32 cellular contexts compared by ENCODE assay signal in the genomic region with DNA sequence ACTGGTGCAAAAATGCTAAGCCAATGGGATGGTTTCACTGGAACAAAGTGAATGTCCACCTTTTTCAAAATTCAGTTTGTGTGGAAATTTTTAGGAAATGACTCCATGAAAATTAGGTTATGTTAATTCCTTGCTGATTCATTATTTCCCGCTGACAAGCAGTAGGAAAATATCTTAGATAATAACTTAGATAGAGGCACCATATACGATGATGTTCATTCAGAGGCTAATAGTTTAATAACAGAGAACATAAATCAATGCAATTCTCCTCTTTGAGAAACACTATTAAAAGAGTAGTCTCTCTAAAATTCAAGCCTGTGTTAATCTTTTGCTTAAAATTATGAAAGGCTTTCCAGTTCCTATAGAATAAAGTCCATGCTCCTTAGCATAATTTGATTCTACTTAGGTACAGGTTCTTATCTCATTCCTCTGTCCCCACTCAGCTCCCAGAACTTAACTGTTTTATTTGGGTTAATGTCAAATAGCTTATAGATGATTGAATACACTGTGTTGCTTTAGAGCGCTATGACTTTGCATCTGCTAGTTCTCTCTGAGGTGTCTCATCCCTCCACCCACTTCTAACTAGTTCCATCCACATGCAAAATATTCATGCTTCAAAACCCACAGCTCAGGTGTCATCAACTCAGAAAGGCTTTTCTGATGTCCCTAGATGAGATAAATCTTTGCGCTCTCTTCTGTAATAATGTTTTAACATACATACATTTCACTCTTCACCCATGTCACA.
DNase-seq lines count a peak whose midpoint lies in the region; ATAC-seq, FAIRE-seq and TF ChIP-seq lines count a peak whose summit lies in the region.
"Had no signal": no experiment of that assay in that cellular context is flagged by ENCODE, and none has a peak within 500 bp of the region (broad histone marks: within the 10 kb centered on the region; RNA-seq: fewer than 3 reads in every experiment).

No MANE protein-coding gene starts in this region.

- CTCF ChIA-PET in activated CD4-positive, alpha-beta T cell treated with anti-CD3 and anti-CD28 coated beads for 36 hours (lab: Charles Lee): no interaction called here

- peaks cover 28% of the 10 kb centered on the region for H3K4me1 Mint-ChIP-seq in astrocyte (ENCODE audit: low read depth, unreplicated experiment)
- H3K4me1 Mint-ChIP-seq in activated CD4-positive, alpha-beta T cell treated with anti-CD3 and anti-CD28 coated beads for 36 hours: no peaks in the 10 kb centered on the region
- H3K4me1 Mint-ChIP-seq: B cell; CD8-positive, alpha-beta memory T cell had no signal

- H3K27ac ChIP-seq in astrocyte (ENCODE audit: low read depth, low read length): no peak overlapping the region
- H3K27ac ChIP-seq: A549, C4-2B, PC-9, SJCRH30 had no signal

- POLR2A ChIA-PET in activated CD4-positive, alpha-beta T cell treated with anti-CD3 and anti-CD28 coated beads for 36 hours (lab: Charles Lee): no interaction called here

- DNase-seq in H54 (ENCODE audit: insufficient read length, low spot score) (no peak), astrocyte (ENCODE audit: low read depth) (peak; percentile 39), fibroblast of the aortic adventitia (ENCODE audit: low read depth) (peak; percentile 28), NCI-H226 (no peak), T-helper 1 cell (no peak)
- no peak for DNase-seq in activated CD4-positive, alpha-beta T cell treated with anti-CD3 and anti-CD28 coated beads for 36 hours
- DNase-seq: CD8-positive, alpha-beta memory T cell; DMS 273 treated with DMSO at 0.1 percent for 48 hours; DMS79; EL; GF-D8; H7; Kasumi-1; NCI-H1092 treated with DMSO at 0.1 percent for 48 hours; NCI-H1436; NCI-H187; NCI-H2081 treated with DMSO at 0.1 percent for 48 hours; NCI-H2171; NCI-H345; NCI-H510A treated with DMSO at 0.1 percent for 48 hours; NCI-H82; NK-92 treated with Interleukin-12 subunit alpha and Interleukin-12 subunit beta, amount 100 ng/mL, for 24 hours; PC-9; SJCRH30 had no signal

- TF ChIP-seq POLR2A in H54 (IDR thresholded peaks at IDR 0.05; ENCODE audit: low read depth, low read length): no peak

- no peak overlapping the region for H3K4me3 Mint-ChIP-seq in astrocyte (ENCODE audit: unreplicated experiment)
- no peak overlapping the region for H3K4me3 Mint-ChIP-seq in activated CD4-positive, alpha-beta T cell treated with anti-CD3 and anti-CD28 coated beads for 36 hours
- H3K4me3 Mint-ChIP-seq: B cell; CD8-positive, alpha-beta memory T cell had no signal

- ATAC-seq in GM18861 (IDR thresholded peaks at IDR 0.05; ENCODE audit: unreplicated experiment): no peak
- no peak for ATAC-seq in activated CD4-positive, alpha-beta T cell treated with anti-CD3 and anti-CD28 coated beads for 36 hours
- ATAC-seq: A549, HepG2, K562, Right ventricle myocardium inferior had no signal

- no peaks in the 10 kb centered on the region for H3K79me2 ChIP-seq in astrocyte (ENCODE audit: insufficient read depth, low read length)

- no peaks in the 10 kb centered on the region for H3K9me3 ChIP-seq in astrocyte (ENCODE audit: insufficient read depth, low read depth, low read length)
- H3K9me3 ChIP-seq: A549, SJCRH30 had no signal

- H3K27me3 Mint-ChIP-seq in astrocyte (ENCODE audit: low read depth, unreplicated experiment): no peaks in the 10 kb centered on the region
- H3K27me3 Mint-ChIP-seq in activated CD4-positive, alpha-beta T cell treated with anti-CD3 and anti-CD28 coated beads for 36 hours: no peaks in the 10 kb centered on the region
- H3K27me3 Mint-ChIP-seq: B cell; CD8-positive, alpha-beta memory T cell had no signal

- no peaks in the 10 kb centered on the region for H3K36me3 ChIP-seq in astrocyte (ENCODE audit: insufficient read depth, low read length)
- H3K36me3 ChIP-seq: SJCRH30 had no signal

- no peak overlapping the region for H3K27ac Mint-ChIP-seq in astrocyte (ENCODE audit: unreplicated experiment)
- no peak overlapping the region for H3K27ac Mint-ChIP-seq in activated CD4-positive, alpha-beta T cell treated with anti-CD3 and anti-CD28 coated beads for 36 hours
- H3K27ac Mint-ChIP-seq: B cell; CD8-positive, alpha-beta memory T cell had no signal

- H3K4me3 ChIP-seq in astrocyte (ENCODE audit: insufficient read depth, low read depth, low read length): no peak overlapping the region
- H3K4me3 ChIP-seq in fibroblast of the aortic adventitia (ENCODE audit: low read depth, low read length): no peak overlapping the region
- H3K4me3 ChIP-seq: A549, K562, PC-9, SJCRH30 had no signal

- H4K20me1 ChIP-seq in astrocyte (ENCODE audit: insufficient read depth, low read length): no peaks in the 10 kb centered on the region

- no peaks in the 10 kb centered on the region for H3K27me3 ChIP-seq in astrocyte (ENCODE audit: insufficient read depth, low read length)
- H3K27me3 ChIP-seq: SJCRH30 had no signal

- H3K9me3 Mint-ChIP-seq in astrocyte (ENCODE audit: unreplicated experiment): no peaks in the 10 kb centered on the region
- no peaks in the 10 kb centered on the region for H3K9me3 Mint-ChIP-seq in activated CD4-positive, alpha-beta T cell treated with anti-CD3 and anti-CD28 coated beads for 36 hours (ENCODE audit: low read depth)

- intact Hi-C loops in activated CD4-positive, alpha-beta T cell treated with anti-CD3 and anti-CD28 coated beads for 36 hours (cut with DNase I, micrococcal nuclease): no loop called here

- no peak overlapping the region for H2AFZ ChIP-seq in astrocyte (ENCODE audit: low read depth, low read length)
- H2AFZ ChIP-seq: PC-9 had no signal

- H3K9ac ChIP-seq in astrocyte (ENCODE audit: low read length): no peak overlapping the region

- FAIRE-seq in H54 (lab: Jason Lieb, UNC) (peak; percentile 6), astrocyte (lab: Jason Lieb, UNC) (no peak)
- FAIRE-seq: A549, GM12891, HepG2, K562 had no signal

- TF ChIP-seq CTCF in astrocyte (IDR thresholded peaks at IDR 0.05; ENCODE audit: insufficient read depth, low read depth, low read length) (no peak), fibroblast of the aortic adventitia (IDR thresholded peaks at IDR 0.05; ENCODE audit: insufficient read depth, low read length) (no peak)

- no peaks in the 10 kb centered on the region for H3K36me3 Mint-ChIP-seq in astrocyte (ENCODE audit: low read depth, unreplicated experiment)
- H3K36me3 Mint-ChIP-seq in activated CD4-positive, alpha-beta T cell treated with anti-CD3 and anti-CD28 coated beads for 36 hours (ENCODE audit: low read depth): no peaks in the 10 kb centered on the region
- H3K36me3 Mint-ChIP-seq: CD8-positive, alpha-beta memory T cell had no signal

- peak overlapping the region; percentile 46 for H3K4me2 ChIP-seq in astrocyte (ENCODE audit: low read length)
- H3K4me2 ChIP-seq: A549, PC-9 had no signal

- H3K4me1 ChIP-seq in astrocyte (ENCODE audit: insufficient read depth, low read length): peaks cover 20% of the 10 kb centered on the region
- H3K4me1 ChIP-seq: A549, SJCRH30 had no signal

Comparison
In these comparisons a context has a peak if more than half of its experiments do, and no peak if none do; other contexts are left out.
1. DNase-seq: peak in astrocyte (single experiment) and fibroblast of the aortic adventitia (single experiment); none in H54 (single experiment), NCI-H226 (single experiment), T-helper 1 cell (0 of 5) and activated CD4-positive, alpha-beta T cell treated with anti-CD3 and anti-CD28 coated beads for 36 hours (single experiment).